ENCODE assay signal across 7 cellular contexts in the genomic region with DNA sequence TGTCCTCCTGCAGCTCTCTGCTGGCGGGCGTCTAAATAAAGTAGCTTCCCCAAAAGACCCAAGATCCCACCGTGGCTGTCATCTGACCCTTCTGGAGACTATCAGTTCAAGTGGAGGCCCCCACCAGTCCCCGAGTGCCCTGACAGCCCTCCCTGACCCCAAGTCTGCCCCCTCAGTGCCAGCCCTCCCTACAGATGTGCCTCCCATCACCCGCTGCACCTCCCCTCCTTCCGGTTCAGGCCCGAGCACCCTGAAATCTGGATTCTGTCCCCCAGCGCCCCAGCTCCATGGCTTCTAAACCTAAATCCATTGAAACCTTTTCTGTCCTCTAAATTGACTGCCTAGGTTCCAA. TPM values are rescaled to one million over a fixed set of nuclear protein-coding genes. Genes with fewer than 3 reads are reported as not detected.
A peak's percentile ranks its signal among the peaks of the same experiment; 100 is the strongest.
DNase-seq lines count a peak whose midpoint lies in the region; ATAC-seq, FAIRE-seq and TF ChIP-seq lines count a peak whose summit lies in the region.

No MANE protein-coding gene starts in this region.

- POLR2A ChIA-PET in HCT116 (lab: Charles Lee) (interaction anchor here (2.2 kb wide), 1 partner anchor 58 kb away, joined by 6 read pairs; the partner anchor contains the start of gene IFNAR1), endothelial cell of umbilical vein (lab: Charles Lee) (interaction anchor here (1.0 kb wide), 1 partner anchor 58 kb away, joined by 4 read pairs; the partner anchor contains the start of gene IFNAR1)

- dilution Hi-C loops in endothelial cell of umbilical vein (cut with MboI; ENCODE audit: extremely low pct_ligation_motif_present, low sequenced_read_pairs): no loop called here

- intact Hi-C loops in HCT116 (cut with micrococcal nuclease): no loop called here
- intact Hi-C loops in endothelial cell of umbilical vein (cut with micrococcal nuclease): loop anchor here (1.0 to 2.0 kb wide), 5 partner anchors 20 to 179 kb away; no protein-coding TSS in a partner anchor

- peaks cover 19% of the 10 kb centered on the region for H3K4me1 Mint-ChIP-seq in neural progenitor cell

- ATAC-seq in HCT116: peak; percentile 15; the same call in 1 of the 2 replicates
- no peak for ATAC-seq in HG02642 (IDR thresholded peaks at IDR 0.05; ENCODE audit: poor library complexity, unreplicated experiment)

- TF ChIP-seq POLR2A in HCT116 (IDR thresholded peaks at IDR 0.05; ENCODE audit: borderline replicate concordance, extremely low read depth, insufficient read depth, insufficient read length) (no peak), endothelial cell of umbilical vein (IDR thresholded peaks at IDR 0.05; ENCODE audit: low read depth, low read length) (no peak)

- no peak for FAIRE-seq in endothelial cell of umbilical vein (lab: Jason Lieb, UNC)

- DNase-seq in HCT116 (ENCODE audit: low read depth, low spot score) (no peak), endothelial cell of umbilical vein (ENCODE audit: low read depth, low spot score) (no peak), neural progenitor cell (ENCODE audit: low spot score) (no peak), NCI-H187 treated with DMSO at 0.1 percent for 48 hours (lab: John Stamatoyannopoulos, UW) (no peak), COLO829 (ENCODE audit: low spot score) (no peak)

- H3K36me3 ChIP-seq in HCT116 (ENCODE audit: control insufficient read depth in 1 of 2, insufficient read depth in 2 of 2, low read length in 2 of 2) (no peaks in the 10 kb centered on the region; a peak in 1 of 4 replicates), endothelial cell of umbilical vein (ENCODE audit: control insufficient read depth in 2 of 2, extremely low read depth in 1 of 2, insufficient read depth in 2 of 2, low read length in 2 of 2) (peaks cover 2 to 7% of the 10 kb centered on the region in 2 experiments), neural progenitor cell (no peaks in the 10 kb centered on the region)

- H3K27me3 ChIP-seq in HCT116 (ENCODE audit: insufficient read depth, low read length) (no peaks in the 10 kb centered on the region), endothelial cell of umbilical vein (ENCODE audit: control insufficient read depth in 2 of 2, insufficient read depth in 2 of 2, low read length in 2 of 2) (no peaks in the 10 kb centered on the region), neural progenitor cell (peaks cover 20% of the 10 kb centered on the region)

- H3K27ac ChIP-seq in HCT116 (ENCODE audit: low read depth, low read length) (peak overlapping the region; percentile 57; the same call in 1 of the 2 replicates), VCaP (peak overlapping the region; percentile 80), endothelial cell of umbilical vein (ENCODE audit: insufficient read depth, low read depth, low read length) (peak overlapping the region; percentile 54), neural progenitor cell (no peak overlapping the region)

- H3K9ac ChIP-seq in HCT116 (ENCODE audit: low read length) (peak overlapping the region; percentile 67), endothelial cell of umbilical vein (replicated peaks; ENCODE audit: extremely low read depth, insufficient read depth, low read length) (peak overlapping the region; percentile 68), neural progenitor cell (no peak overlapping the region)

- no peaks in the 10 kb centered on the region for H3K9me2 ChIP-seq in HCT116 (ENCODE audit: insufficient read depth)

- H3K4me3 Mint-ChIP-seq in neural progenitor cell: peak overlapping the region; percentile 90

- TF ChIP-seq RAD21 in HCT116 (IDR thresholded peaks at IDR 0.05; ENCODE audit: low read depth): no peak

- H3K9me1 ChIP-seq in endothelial cell of umbilical vein (replicated peaks; ENCODE audit: control insufficient read depth, extremely low read depth, insufficient read depth, low read length): no peaks in the 10 kb centered on the region

- H3K4me2 ChIP-seq in HCT116 (ENCODE audit: low read length) (peak overlapping the region; percentile 76), endothelial cell of umbilical vein (ENCODE audit: insufficient read depth, low read length) (peak overlapping the region; percentile 85), neural progenitor cell (peak overlapping the region; percentile 76)

- H4K20me1 ChIP-seq in HCT116 (ENCODE audit: insufficient read depth) (0 out of 2 replicates have a peak, but pooled peaks cover 4% of the 10 kb centered on the region), endothelial cell of umbilical vein (replicated peaks; ENCODE audit: control insufficient read depth, extremely low read depth, insufficient read depth, low read length) (no peaks in the 10 kb centered on the region), neural progenitor cell (ENCODE audit: low read depth) (peaks cover 14% of the 10 kb centered on the region)

- TF ChIP-seq CTCF in HCT116 (IDR thresholded peaks at IDR 0.05 in 2 of 3, conservative IDR thresholded peaks at IDR 0.05 in 1 of 3; ENCODE audit: borderline replicate concordance in 1 of 3, insufficient read depth in 1 of 3, low read depth in 2 of 3, low read length in 2 of 3) (no peak), VCaP (conservative IDR thresholded peaks at IDR 0.05) (no peak), endothelial cell of umbilical vein (IDR thresholded peaks at IDR 0.05; ENCODE audit: extremely low read depth in 1 of 2, insufficient read depth in 1 of 2, low read depth in 1 of 2, low read length in 2 of 2) (no peak), neural progenitor cell (IDR thresholded peaks at IDR 0.05) (no peak)

- H3K27me3 Mint-ChIP-seq in neural progenitor cell (ENCODE audit: insufficient read depth, low read depth): peaks cover 11% of the 10 kb centered on the region

- H3K4me1 ChIP-seq in HCT116 (ENCODE audit: control insufficient read depth in 1 of 2, insufficient read depth in 2 of 2, low read length in 2 of 2): peaks cover 15 to 34% of the 10 kb centered on the region in 2 experiments
- peaks cover 10% of the 10 kb centered on the region for H3K4me1 ChIP-seq in endothelial cell of umbilical vein (ENCODE audit: control insufficient read depth, extremely low read depth, insufficient read depth, low read length)
- H3K4me1 ChIP-seq in neural progenitor cell: peaks cover 4% of the 10 kb centered on the region

- CTCF ChIA-PET in HCT116 (lab: Charles Lee): interaction anchor here (1.0 kb wide), 1 partner anchor 94 kb away, joined by 3 read pairs; no protein-coding TSS in a partner anchor
- CTCF ChIA-PET in endothelial cell of umbilical vein (lab: Charles Lee): interaction anchor here (1.0 to 3.6 kb wide), 4 partner anchors 34 to 94 kb away, joined by 3 to 21 read pairs (median 4); no protein-coding TSS in a partner anchor

- H3K36me3 Mint-ChIP-seq in neural progenitor cell: peaks cover 16% of the 10 kb centered on the region

- no peak overlapping the region for H2AFZ ChIP-seq in HCT116 (ENCODE audit: low read depth, low read length, poor library complexity, severe bottlenecking)
- peak overlapping the region; percentile 76 for H2AFZ ChIP-seq in endothelial cell of umbilical vein (ENCODE audit: low read depth, low read length)
- H2AFZ ChIP-seq in neural progenitor cell (replicated peaks): peak overlapping the region; percentile 57

- RAD21 ChIA-PET in HCT116 (lab: Charles Lee; ENCODE audit: low non-redundant PET in 1 of 2, low total read pairs in 2 of 2, uncharacterized antibody in 2 of 2, unreplicated experiment in 2 of 2): no interaction called here

- H3K4me3 ChIP-seq in HCT116 (replicated peaks in 1 of 2; ENCODE audit: low read depth in 1 of 2, low read length in 2 of 2) (peak overlapping the region; percentile 79 to 85), endothelial cell of umbilical vein (replicated peaks in 1 of 3; ENCODE audit: insufficient read depth in 1 of 3, low read depth in 1 of 3, low read length in 3 of 3) (peak overlapping the region; percentile 77 to 88 (median 84)), neural progenitor cell (peak overlapping the region; percentile 68)

- H3K9me3 ChIP-seq in HCT116 (ENCODE audit: control insufficient read depth in 1 of 2, insufficient read depth in 1 of 2, low read depth in 1 of 2, low read length in 2 of 2) (no peaks in the 10 kb centered on the region), endothelial cell of umbilical vein (replicated peaks; ENCODE audit: control insufficient read depth, insufficient read depth, low read length) (no peaks in the 10 kb centered on the region), neural progenitor cell (ENCODE audit: low read depth) (no peaks in the 10 kb centered on the region)

- no peak overlapping the region for H3K27ac Mint-ChIP-seq in neural progenitor cell

- H3K9me3 Mint-ChIP-seq in neural progenitor cell: no peaks in the 10 kb centered on the region

- H3F3A ChIP-seq in neural progenitor cell (ENCODE audit: low read depth): peaks cover 22% of the 10 kb centered on the region

- no TSS peak for BruUV-seq in HCT116 (replicated peaks; lab: Mats Ljungman, UMichigan)
- no TSS peak for BruUV-seq in endothelial cell of umbilical vein (replicated peaks; lab: Mats Ljungman, UMichigan)

- H3K79me2 ChIP-seq in HCT116 (ENCODE audit: insufficient read depth, low read length) (no peaks in the 10 kb centered on the region), endothelial cell of umbilical vein (ENCODE audit: control insufficient read depth, insufficient read depth, low read length) (peaks cover 2% of the 10 kb centered on the region), neural progenitor cell (ENCODE audit: low read depth) (no peaks in the 10 kb centered on the region)

RNA-seq across cellular contexts. Expression of gene IL10RB, which starts 0.6 kb away (rescaled TPM):
- total RNA-seq in HCT116 (2021; ENCODE audit: unreplicated experiment): 13.7 TPM
- 18.5 and 24.2 TPM in 2 replicates for polyA plus RNA-seq in HCT116 (2012)
- total RNA-seq in endothelial cell of umbilical vein: 21.7 and 21.9 TPM in 2 replicates
- polyA plus RNA-seq in endothelial cell of umbilical vein: 22.5 and 31.4 TPM in 2 replicates
- 30.4 and 32.8 TPM in 2 replicates for polyA plus RNA-seq in endothelial cell of umbilical vein (2011; cell fraction: cytosol; rRNA removed)
- polyA plus RNA-seq in endothelial cell of umbilical vein (2011; cell fraction: nucleus; rRNA removed): 19.5 and 19.8 TPM in 2 replicates
- polyA plus RNA-seq in endothelial cell of umbilical vein (2012): 20.9 and 22.1 TPM in 2 replicates
- 53.8 and 54.0 TPM in 2 replicates for polyA minus RNA-seq in endothelial cell of umbilical vein
- 14.3 TPM for polyA minus RNA-seq in endothelial cell of umbilical vein (2011; cell fraction: cytosol; rRNA and poly(A)+ RNA removed)
- polyA minus RNA-seq in endothelial cell of umbilical vein (2011; cell fraction: nucleus; rRNA and poly(A)+ RNA removed): 12.0 and 16.7 TPM in 2 replicates
- total RNA-seq in neural progenitor cell (ENCODE audit: low replicate concordance): 3.1 and 5.6 TPM in 2 replicates

RNA-seq across cellular contexts. Expression of gene IFNAR2, which starts 37.0 kb away (rescaled TPM):
- total RNA-seq in HCT116 (2021; ENCODE audit: unreplicated experiment) (12.3 TPM), endothelial cell of umbilical vein (37.0 and 42.1 TPM in 2 replicates), neural progenitor cell (ENCODE audit: low replicate concordance) (5.5 and 15.8 TPM in 2 replicates)
- 7.6 and 9.1 TPM in 2 replicates for polyA plus RNA-seq in HCT116 (2012)
- polyA plus RNA-seq in endothelial cell of umbilical vein: 19.8 and 22.8 TPM in 2 replicates
- polyA plus RNA-seq in endothelial cell of umbilical vein (2011; cell fraction: cytosol; rRNA removed): 29.7 and 31.4 TPM in 2 replicates
- 23.2 and 27.8 TPM in 2 replicates for polyA plus RNA-seq in endothelial cell of umbilical vein (2011; cell fraction: nucleus; rRNA removed)
- polyA plus RNA-seq in endothelial cell of umbilical vein (2012): 37.4 and 42.8 TPM in 2 replicates
- polyA minus RNA-seq in endothelial cell of umbilical vein: 33.0 and 44.7 TPM in 2 replicates
- polyA minus RNA-seq in endothelial cell of umbilical vein (2011; cell fraction: cytosol; rRNA and poly(A)+ RNA removed): 7.1 TPM
- 17.0 and 28.1 TPM in 2 replicates for polyA minus RNA-seq in endothelial cell of umbilical vein (2011; cell fraction: nucleus; rRNA and poly(A)+ RNA removed)

RNA-seq across cellular contexts. Expression of gene IFNAR1, which starts 58.0 kb away (rescaled TPM):
- total RNA-seq in HCT116 (2021; ENCODE audit: unreplicated experiment) (20.5 TPM), endothelial cell of umbilical vein (44.6 and 47.8 TPM in 2 replicates), neural progenitor cell (ENCODE audit: low replicate concordance) (6.0 and 9.5 TPM in 2 replicates)
- polyA plus RNA-seq in HCT116 (2012): 6.4 and 7.3 TPM in 2 replicates
- polyA plus RNA-seq in endothelial cell of umbilical vein: 7.1 and 16.2 TPM in 2 replicates
- polyA plus RNA-seq in endothelial cell of umbilical vein (2011; cell fraction: cytosol; rRNA removed): 11.2 and 12.4 TPM in 2 replicates
- polyA plus RNA-seq in endothelial cell of umbilical vein (2011; cell fraction: nucleus; rRNA removed): 5.2 and 6.0 TPM in 2 replicates
- 29.5 and 38.8 TPM in 2 replicates for polyA plus RNA-seq in endothelial cell of umbilical vein (2012)
- polyA minus RNA-seq in endothelial cell of umbilical vein: 15.3 and 16.2 TPM in 2 replicates
- 16.2 TPM for polyA minus RNA-seq in endothelial cell of umbilical vein (2011; cell fraction: cytosol; rRNA and poly(A)+ RNA removed)
- polyA minus RNA-seq in endothelial cell of umbilical vein (2011; cell fraction: nucleus; rRNA and poly(A)+ RNA removed): 8.9 and 10.4 TPM in 2 replicates
